In the genomic region with DNA sequence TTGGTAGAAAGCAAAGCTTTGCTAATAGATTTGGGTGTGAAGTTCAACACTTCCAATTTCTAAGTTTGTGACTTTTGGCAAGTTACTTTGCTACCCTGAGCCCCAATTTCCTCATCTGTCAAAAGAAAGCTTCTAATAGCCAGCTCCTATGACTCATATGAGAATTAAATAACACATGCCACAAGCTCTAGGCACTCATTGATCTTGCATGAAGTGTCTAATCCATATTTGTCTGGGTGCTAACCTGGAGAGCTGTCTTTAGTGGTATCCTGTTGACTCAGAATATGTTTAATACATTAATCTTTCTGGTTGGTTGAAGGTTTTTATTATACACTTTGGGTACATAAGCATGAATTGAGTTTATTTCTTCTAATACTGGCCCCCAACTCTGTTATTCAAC, we compare ENCODE assay signal across 12 cellular contexts.
"Had no signal": no experiment of that assay in that cellular context is flagged by ENCODE, and none has a peak within 500 bp of the region (broad histone marks: within the 10 kb centered on the region; RNA-seq: fewer than 3 reads in every experiment).

No MANE protein-coding gene starts in this region.

- H3K36me3 Mint-ChIP-seq: activated naive CD4-positive, alpha-beta T cell treated with anti-CD3 and anti-CD28 coated beads, Interleukin-2, amount 10 ng/mL, durations not matched to agents 7 days and 5 days had no signal

- H3K4me1 ChIP-seq: colonic mucosa, left ventricle myocardium inferior had no signal

- H3K27me3 Mint-ChIP-seq: activated B cell treated with CpG ODN at 0.5 μM for 24 hours; activated naive CD4-positive, alpha-beta T cell treated with anti-CD3 and anti-CD28 coated beads, Interleukin-2, amount 10 ng/mL, durations not matched to agents 7 days and 5 days had no signal

- H3K4me3 Mint-ChIP-seq: activated B cell treated with CpG ODN at 0.5 μM for 24 hours; activated naive CD4-positive, alpha-beta T cell treated with anti-CD3 and anti-CD28 coated beads, Interleukin-2, amount 10 ng/mL, durations not matched to agents 7 days and 5 days; neural crest cell had no signal

- DNase-seq: activated B cell treated with CpG ODN at 0.5 μM for 24 hours; activated CD4-positive, alpha-beta T cell treated with anti-CD3 and anti-CD28 coated beads, Interleukin-2, amount 50 U/mL, for 1 hour; activated naive CD4-positive, alpha-beta T cell treated with anti-CD3 and anti-CD28 coated beads, Interleukin-2, amount 10 ng/mL, durations not matched to agents 7 days and 5 days; amygdala; colonic mucosa; kidney; left ventricle myocardium inferior; mesenchymal stem cell; stimulated activated CD4-positive, alpha-beta T cell treated with anti-CD3 and anti-CD28 coated beads, Interleukin-4, amount 100 ng/mL, for 1 hour; T-helper 2 cell had no signal

- H3K4me3 ChIP-seq: colonic mucosa, left ventricle myocardium inferior had no signal

- H3K27me3 ChIP-seq: colonic mucosa had no signal

- H3K9me3 Mint-ChIP-seq: neural crest cell had no signal

- H3K27ac Mint-ChIP-seq: activated B cell treated with CpG ODN at 0.5 μM for 24 hours; activated naive CD4-positive, alpha-beta T cell treated with anti-CD3 and anti-CD28 coated beads, Interleukin-2, amount 10 ng/mL, durations not matched to agents 7 days and 5 days; activated T-helper 2 cell treated with anti-CD3 and anti-CD28 coated beads, Interferon-gamma antibody, Interleukin-2, Interleukin-4, amounts not matched to agents 10 μg/mL and 5 μg/mL and 100 μg/mL, durations not matched to agents 14 hours and 24 hours and 36 hours had no signal

- H3K4me1 Mint-ChIP-seq: activated B cell treated with CpG ODN at 0.5 μM for 24 hours; activated naive CD4-positive, alpha-beta T cell treated with anti-CD3 and anti-CD28 coated beads, Interleukin-2, amount 10 ng/mL, durations not matched to agents 7 days and 5 days; neural crest cell had no signal

- H3K27ac ChIP-seq: colonic mucosa, left ventricle myocardium inferior had no signal
